ENCODE assay signal across 26 cellular contexts in the genomic region with DNA sequence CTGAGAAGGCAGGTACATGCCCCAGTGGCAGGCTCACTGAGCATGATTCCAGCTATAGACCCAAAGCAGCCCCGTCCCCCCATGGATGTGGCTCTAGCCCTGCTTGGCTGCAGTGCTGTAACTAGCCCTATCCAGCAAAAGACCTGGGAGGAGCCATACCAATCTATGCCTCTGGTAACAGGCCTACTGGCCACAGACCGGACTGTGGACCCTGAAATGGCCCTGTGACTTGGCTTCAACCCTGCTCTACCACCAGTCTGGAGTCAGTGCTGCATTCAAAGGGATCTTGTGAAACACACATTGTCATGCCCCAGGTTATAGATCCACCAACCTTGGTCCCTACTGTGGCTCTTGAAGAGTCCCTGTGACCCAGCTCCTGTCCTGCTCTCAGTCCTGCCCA.
"Had no signal": no experiment of that assay in that cellular context is flagged by ENCODE, and none has a peak within 500 bp of the region (broad histone marks: within the 10 kb centered on the region; RNA-seq: fewer than 3 reads in every experiment).

No MANE protein-coding gene starts in this region.

- H3K4me1 ChIP-seq: colonic mucosa, esophagus squamous epithelium, gastrocnemius medialis, heart right ventricle, left lung, lower lobe of right lung had no signal

- H3K36me3 ChIP-seq: colonic mucosa, esophagus squamous epithelium, gastrocnemius medialis, heart right ventricle, left lung, lower lobe of right lung had no signal

- H3K27ac Mint-ChIP-seq: dendritic cell treated with granulocyte-macrophage colony-stimulating factor and Interleukin-4, amounts not matched to agents 40 ng/mL and 50 ng/mL, for 4 days; effector memory CD8-positive, alpha-beta T cell; endodermal cell; mesothelial cell of epicardium; naive thymus-derived CD4-positive, alpha-beta T cell had no signal

- H3K4me3 ChIP-seq: colonic mucosa, esophagus squamous epithelium, gastrocnemius medialis, heart right ventricle, left lung, lower lobe of right lung had no signal

- FAIRE-seq: endometrium, islet of Langerhans, keratinocyte had no signal

- H3K27me3 ChIP-seq: colonic mucosa, esophagus squamous epithelium, gastrocnemius medialis, left lung had no signal

- H3K27me3 Mint-ChIP-seq: dendritic cell treated with granulocyte-macrophage colony-stimulating factor and Interleukin-4, amounts not matched to agents 40 ng/mL and 50 ng/mL, for 4 days had no signal

- H3K4me3 Mint-ChIP-seq: dendritic cell treated with granulocyte-macrophage colony-stimulating factor and Interleukin-4, amounts not matched to agents 40 ng/mL and 50 ng/mL, for 4 days; effector memory CD8-positive, alpha-beta T cell; endodermal cell; mesothelial cell of epicardium; naive thymus-derived CD4-positive, alpha-beta T cell had no signal

- H3K27ac ChIP-seq: colonic mucosa, epithelial cell of prostate, esophagus squamous epithelium, gastrocnemius medialis, heart right ventricle, left lung, lower lobe of right lung had no signal

- H3K9me3 ChIP-seq: colonic mucosa, esophagus squamous epithelium, gastrocnemius medialis, lower lobe of right lung had no signal

- H3K9me3 Mint-ChIP-seq: dendritic cell treated with granulocyte-macrophage colony-stimulating factor and Interleukin-4, amounts not matched to agents 40 ng/mL and 50 ng/mL, for 4 days; effector memory CD8-positive, alpha-beta T cell had no signal

- DNase-seq: colonic mucosa; cortex of kidney; effector CD8-positive, alpha-beta T cell; effector memory CD8-positive, alpha-beta T cell; endodermal cell; erythroblast; esophagus squamous epithelium; foreskin fibroblast; foreskin melanocyte; gastrocnemius medialis; head of caudate nucleus; heart right ventricle; hippocampal formation; left cardiac atrium; left lung; left ventricle myocardium superior; lower lobe of right lung; mesenchymal stem cell; naive thymus-derived CD4-positive, alpha-beta T cell had no signal

- ATAC-seq: effector memory CD8-positive, alpha-beta T cell; esophagus mucosa; gastrocnemius medialis; heart right ventricle; left cardiac atrium; left lung; left ventricle myocardium superior; naive thymus-derived CD4-positive, alpha-beta T cell had no signal
